ENCODE assay signal across 40 cellular contexts in the genomic region with DNA sequence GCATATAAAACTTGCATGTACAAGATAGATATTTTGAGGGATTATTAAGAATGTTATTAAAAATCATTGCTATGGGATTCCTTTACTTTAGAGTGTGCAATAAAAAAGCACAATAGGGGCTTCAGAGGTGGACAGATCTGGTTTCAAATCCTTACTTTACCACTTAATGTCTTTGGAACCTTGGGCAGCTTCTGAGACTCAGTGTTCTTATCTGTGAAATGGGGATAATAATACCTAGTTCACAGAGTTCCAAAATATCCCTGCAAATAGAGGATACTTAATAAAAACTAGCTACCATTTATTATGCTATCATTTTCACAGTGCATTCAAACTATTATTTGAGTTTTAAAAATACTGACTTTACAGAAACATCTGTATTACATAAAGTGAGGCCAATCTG.
"Had no signal": no experiment of that assay in that cellular context is flagged by ENCODE, and none has a peak within 500 bp of the region (broad histone marks: within the 10 kb centered on the region; RNA-seq: fewer than 3 reads in every experiment).

No MANE protein-coding gene starts in this region.

- DNase-seq: activated effector memory CD4-positive, alpha-beta T cell treated with anti-CD3 and anti-CD28 coated beads, Interleukin-2, amount 50 U/mL, for 16 hours; activated effector memory CD4-positive, alpha-beta T cell treated with Interleukin-2 at 50 U/mL for 16 hours; activated gamma-delta T cell; activated gamma-delta T cell treated with Interleukin-2 at 50 U/mL for 16 hours; activated naive CD4-positive, alpha-beta T cell; activated naive CD4-positive, alpha-beta T cell treated with anti-CD3 and anti-CD28 coated beads for 36 hours; activated naive CD4-positive, alpha-beta T cell treated with anti-CD3 and anti-CD28 coated beads, Interleukin-2, amount 10 ng/mL, durations not matched to agents 7 days and 5 days; activated naive CD4-positive, alpha-beta T cell treated with anti-CD3 and anti-CD28 coated beads, Interleukin-2, amount 50 U/mL, for 16 hours; activated naive CD4-positive, alpha-beta T cell treated with Interleukin-2 at 50 U/mL for 16 hours; activated naive CD8-positive, alpha-beta T cell treated with anti-CD3 and anti-CD28 coated beads for 36 hours; activated naive CD8-positive, alpha-beta T cell treated with anti-CD3 and anti-CD28 coated beads, Interleukin-2, amount 10 ng/mL, durations not matched to agents 7 days and 5 days; activated naive CD8-positive, alpha-beta T cell treated with anti-CD3 and anti-CD28 coated beads, Interleukin-2, amount 50 U/mL, for 24 hours; activated T-cell treated with anti-CD3 and anti-CD28 coated beads, Interleukin-2, amount 50 U/mL, for 1 hour; activated T-cell treated with anti-CD3 and anti-CD28 coated beads, Interleukin-2, amount 50 U/mL, for 24 hours; activated T-cell treated with anti-CD3 and anti-CD28 coated beads, Interleukin-2, amount 50 U/mL, for 4 hours; activated T-cell treated with anti-CD3 and anti-CD28 coated beads, Interleukin-2, amount 50 U/mL, for 48 hours; activated T-cell treated with anti-CD3 and anti-CD28 coated beads, Interleukin-2, amount 50 U/mL, for 72 hours; adrenal gland; amniotic stem cell; amygdala; anterior cingulate cortex; aorta; body of pancreas; brain microvascular endothelial cell; caudate nucleus; central memory CD4-positive, alpha-beta T cell; cerebellar nuclear complex had no signal

- FAIRE-seq: astrocyte, bronchial epithelial cell had no signal

- H3K4me3 Mint-ChIP-seq: activated naive CD4-positive, alpha-beta T cell treated with anti-CD3 and anti-CD28 coated beads for 36 hours; activated naive CD4-positive, alpha-beta T cell treated with anti-CD3 and anti-CD28 coated beads, Interleukin-2, amount 10 ng/mL, durations not matched to agents 7 days and 5 days; activated naive CD4-positive, alpha-beta T cell treated with anti-CD3 and anti-CD28 coated beads, Interleukin-2, amount 50 U/mL, for 24 hours; activated naive CD8-positive, alpha-beta T cell; activated naive CD8-positive, alpha-beta T cell treated with anti-CD3 and anti-CD28 coated beads for 36 hours; activated naive CD8-positive, alpha-beta T cell treated with anti-CD3 and anti-CD28 coated beads, Interleukin-2, amount 10 ng/mL, durations not matched to agents 7 days and 5 days; activated naive CD8-positive, alpha-beta T cell treated with anti-CD3 and anti-CD28 coated beads, Interleukin-2, amount 50 U/mL, for 24 hours; activated T-cell treated with anti-CD3 and anti-CD28 coated beads, Interleukin-2, amount 50 U/mL, for 24 hours; activated T-cell treated with anti-CD3 and anti-CD28 coated beads, Interleukin-2, amount 50 U/mL, for 4 hours; activated T-cell treated with anti-CD3 and anti-CD28 coated beads, Interleukin-2, amount 50 U/mL, for 72 hours; activated T-helper 1 cell treated with anti-CD3 and anti-CD28 coated beads, Interleukin-12 subunit alpha, Interleukin-12 subunit beta, Interleukin-2, Interleukin-4 antibody, amounts not matched to agents 30 ng/mL and 10 ng/mL and 1 ng/mL, durations not matched to agents 14 hours and 24 hours and 36 hours; activated T-helper 17 cell treated with anti-CD3 and anti-CD28 coated beads, Interleukin-2, amount 50 U/mL, for 72 hours; brain; central memory CD8-positive, alpha-beta T cell had no signal

- ATAC-seq: activated naive CD4-positive, alpha-beta T cell treated with anti-CD3 and anti-CD28 coated beads, Interleukin-2, amount 50 U/mL, for 72 hours; activated naive CD8-positive, alpha-beta T cell treated with anti-CD3 and anti-CD28 coated beads, Interleukin-2, amount 50 U/mL, for 24 hours; activated T-cell treated with anti-CD3 and anti-CD28 coated beads, Interleukin-2, amount 50 U/mL, for 4 hours; activated T-cell treated with anti-CD3 and anti-CD28 coated beads, Interleukin-2, amount 50 U/mL, for 72 hours; activated T-helper 17 cell treated with anti-CD3 and anti-CD28 coated beads, Interleukin-2, amount 50 U/mL, for 72 hours; body of pancreas had no signal

- H3K27me3 ChIP-seq: adrenal gland, ascending aorta, body of pancreas, brain microvascular endothelial cell, breast epithelium, cardiac muscle cell had no signal

- H3K4me1 Mint-ChIP-seq: activated naive CD4-positive, alpha-beta T cell treated with anti-CD3 and anti-CD28 coated beads, Interleukin-2, amount 10 ng/mL, durations not matched to agents 7 days and 5 days; activated naive CD4-positive, alpha-beta T cell treated with anti-CD3 and anti-CD28 coated beads, Interleukin-2, amount 50 U/mL, for 24 hours; activated naive CD8-positive, alpha-beta T cell treated with anti-CD3 and anti-CD28 coated beads for 36 hours; activated naive CD8-positive, alpha-beta T cell treated with anti-CD3 and anti-CD28 coated beads, Interleukin-2, amount 50 U/mL, for 24 hours; activated T-helper 17 cell treated with anti-CD3 and anti-CD28 coated beads, Interleukin-2, amount 50 U/mL, for 72 hours; central memory CD8-positive, alpha-beta T cell had no signal

- H3K27ac ChIP-seq: adrenal gland, ascending aorta, body of pancreas, brain microvascular endothelial cell, breast epithelium, cardiac muscle cell had no signal

- H3K9me3 Mint-ChIP-seq: activated naive CD4-positive, alpha-beta T cell treated with anti-CD3 and anti-CD28 coated beads for 36 hours; activated naive CD4-positive, alpha-beta T cell treated with anti-CD3 and anti-CD28 coated beads, Interleukin-2, amount 10 ng/mL, durations not matched to agents 7 days and 5 days; activated T-cell treated with anti-CD3 and anti-CD28 coated beads, Interleukin-2, amount 50 U/mL, for 24 hours; activated T-cell treated with anti-CD3 and anti-CD28 coated beads, Interleukin-2, amount 50 U/mL, for 4 hours; activated T-cell treated with anti-CD3 and anti-CD28 coated beads, Interleukin-2, amount 50 U/mL, for 72 hours; activated T-helper 17 cell treated with anti-CD3 and anti-CD28 coated beads, Interleukin-2, amount 50 U/mL, for 72 hours; activated T-helper 2 cell treated with anti-CD3 and anti-CD28 coated beads, Interferon-gamma antibody, Interleukin-2, Interleukin-4, amounts not matched to agents 10 μg/mL and 5 μg/mL and 100 μg/mL, durations not matched to agents 14 hours and 24 hours and 36 hours; central memory CD8-positive, alpha-beta T cell had no signal

- H3K36me3 Mint-ChIP-seq: activated naive CD4-positive, alpha-beta T cell treated with anti-CD3 and anti-CD28 coated beads, Interleukin-2, amount 10 ng/mL, durations not matched to agents 7 days and 5 days; activated naive CD8-positive, alpha-beta T cell treated with anti-CD3 and anti-CD28 coated beads for 36 hours; brain had no signal

- H3K4me1 ChIP-seq: ascending aorta, breast epithelium had no signal

- H3K4me3 ChIP-seq: adrenal gland, ascending aorta, body of pancreas, breast epithelium, cardiac muscle cell had no signal

- H3K27ac Mint-ChIP-seq: activated naive CD4-positive, alpha-beta T cell treated with anti-CD3 and anti-CD28 coated beads for 36 hours; activated naive CD4-positive, alpha-beta T cell treated with anti-CD3 and anti-CD28 coated beads, Interleukin-2, amount 10 ng/mL, durations not matched to agents 7 days and 5 days; activated naive CD4-positive, alpha-beta T cell treated with anti-CD3 and anti-CD28 coated beads, Interleukin-2, amount 50 U/mL, for 24 hours; activated naive CD8-positive, alpha-beta T cell; activated naive CD8-positive, alpha-beta T cell treated with anti-CD3 and anti-CD28 coated beads for 36 hours; activated naive CD8-positive, alpha-beta T cell treated with anti-CD3 and anti-CD28 coated beads, Interleukin-2, amount 10 ng/mL, durations not matched to agents 7 days and 5 days; activated naive CD8-positive, alpha-beta T cell treated with anti-CD3 and anti-CD28 coated beads, Interleukin-2, amount 50 U/mL, for 24 hours; activated T-cell treated with anti-CD3 and anti-CD28 coated beads, Interleukin-2, amount 50 U/mL, for 24 hours; activated T-cell treated with anti-CD3 and anti-CD28 coated beads, Interleukin-2, amount 50 U/mL, for 72 hours; activated T-helper 1 cell treated with anti-CD3 and anti-CD28 coated beads, Interleukin-12 subunit alpha, Interleukin-12 subunit beta, Interleukin-2, Interleukin-4 antibody, amounts not matched to agents 30 ng/mL and 10 ng/mL and 1 ng/mL, durations not matched to agents 14 hours and 24 hours and 36 hours; activated T-helper 17 cell treated with anti-CD3 and anti-CD28 coated beads, Interleukin-2, amount 50 U/mL, for 72 hours; activated T-helper 2 cell treated with anti-CD3 and anti-CD28 coated beads, Interferon-gamma antibody, Interleukin-2, Interleukin-4, amounts not matched to agents 10 μg/mL and 5 μg/mL and 100 μg/mL, durations not matched to agents 14 hours and 24 hours and 36 hours; brain had no signal

- H3K36me3 ChIP-seq: adrenal gland, ascending aorta, brain microvascular endothelial cell, breast epithelium, cardiac muscle cell had no signal

- H3K9me3 ChIP-seq: adrenal gland, ascending aorta, body of pancreas, breast epithelium had no signal

- H3K27me3 Mint-ChIP-seq: brain had no signal
